ENCODE assay signal across 1 cellular context in the genomic region with DNA sequence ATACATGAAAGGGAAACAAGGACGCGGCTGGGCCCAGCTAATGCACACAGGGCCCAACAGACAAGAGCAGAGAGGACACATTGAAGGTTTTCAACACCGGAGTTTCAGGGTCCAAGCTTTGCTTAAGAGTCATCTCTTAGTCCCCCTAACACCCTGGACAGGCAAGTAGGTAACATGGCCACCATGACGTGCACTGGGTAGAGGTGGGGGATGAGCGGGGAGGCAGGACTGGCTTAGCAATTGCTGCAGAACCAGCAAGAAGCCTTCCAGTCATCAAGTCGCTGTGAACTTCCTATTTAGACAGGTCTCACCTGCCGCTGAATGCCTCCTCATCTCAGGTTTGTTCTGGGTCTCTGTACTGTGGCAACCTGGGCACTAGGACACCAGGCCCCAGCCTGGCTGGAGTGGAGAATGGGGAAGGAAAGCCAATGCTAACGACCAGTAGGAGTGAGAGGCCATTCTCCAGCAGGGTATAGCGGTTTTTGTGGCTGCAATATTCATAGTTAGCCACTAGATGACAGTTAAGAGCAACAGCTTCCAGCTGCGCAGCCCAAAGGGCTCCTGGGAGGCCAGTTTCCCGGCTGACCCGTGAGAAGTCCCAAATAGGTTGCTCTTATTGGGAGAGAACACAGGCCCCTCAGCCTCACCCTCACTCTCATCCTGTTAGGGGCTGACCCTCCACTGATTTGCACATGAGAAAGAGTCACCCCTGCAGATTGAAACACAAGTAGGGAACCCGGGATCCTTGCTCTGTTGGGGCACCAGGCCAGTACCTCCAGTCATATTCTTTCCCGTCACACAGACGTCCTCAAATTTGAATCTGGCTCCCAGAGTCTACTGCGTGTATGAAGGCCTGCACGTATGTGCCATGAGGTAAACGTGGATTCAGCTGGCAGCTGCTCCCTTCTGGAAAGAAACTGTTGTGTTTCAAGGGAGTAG.
TF ChIP-seq lines count a peak whose summit lies in the region.

No MANE protein-coding gene starts in this region.

TF ChIP-seq in HepG2, 621 proteins besides CTCF, POLR2A, EP300 and RAD21 (continued from another document and continues in another):
- TF ChIP-seq, protein P1, sequence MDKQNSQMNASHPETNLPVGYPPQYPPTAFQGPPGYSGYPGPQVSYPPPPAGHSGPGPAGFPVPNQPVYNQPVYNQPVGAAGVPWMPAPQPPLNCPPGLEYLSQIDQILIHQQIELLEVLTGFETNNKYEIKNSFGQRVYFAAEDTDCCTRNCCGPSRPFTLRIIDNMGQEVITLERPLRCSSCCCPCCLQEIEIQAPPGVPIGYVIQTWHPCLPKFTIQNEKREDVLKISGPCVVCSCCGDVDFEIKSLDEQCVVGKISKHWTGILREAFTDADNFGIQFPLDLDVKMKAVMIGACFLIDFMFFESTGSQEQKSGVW (CRISPR knock-in tag; IDR thresholded peaks at IDR 0.05; ENCODE audit: borderline replicate concordance): no peak
- TF ChIP-seq ZKSCAN1 (IDR thresholded peaks at IDR 0.05; ENCODE audit: low read length) (no peak), ZBTB38 (CRISPR knock-in tag; IDR thresholded peaks at IDR 0.05) (peak; percentile 36; the same call in 1 of the 2 replicates), ZNF557 (CRISPR knock-in tag; IDR thresholded peaks at IDR 0.05) (no peak), ZNF749 (CRISPR knock-in tag; IDR thresholded peaks at IDR 0.05; ENCODE audit: borderline replicate concordance) (peak; percentile 79; the same call in 1 of the 2 replicates), ZNF777 (CRISPR knock-in tag; IDR thresholded peaks at IDR 0.05) (no peak), HOXA3 (CRISPR knock-in tag; IDR thresholded peaks at IDR 0.05) (peak; percentile 49; the same call in 1 of the 2 replicates), ZNF510 (CRISPR knock-in tag; IDR thresholded peaks at IDR 0.05; ENCODE audit: low read depth) (no peak), BRCA1 (CRISPR knock-in tag; IDR thresholded peaks at IDR 0.05) (no peak; the same call in 1 of the 2 replicates), ZNF720 (CRISPR knock-in tag; IDR thresholded peaks at IDR 0.05) (no peak), NFE2L1 (CRISPR knock-in tag; IDR thresholded peaks at IDR 0.05; ENCODE audit: borderline replicate concordance) (no peak), POGZ (CRISPR knock-in tag; IDR thresholded peaks at IDR 0.05) (peak; percentile 54; the same call in 1 of the 2 replicates), ZNF564 (CRISPR knock-in tag; IDR thresholded peaks at IDR 0.05) (no peak), KLF15 (CRISPR knock-in tag; IDR thresholded peaks at IDR 0.05; ENCODE audit: borderline replicate concordance) (no peak), ZNF234 (CRISPR knock-in tag; conservative IDR thresholded peaks at IDR 0.05) (no peak), HNRNPLL (IDR thresholded peaks at IDR 0.05; ENCODE audit: low read depth, low read length, poor library complexity, severe bottlenecking) (no peak), TBX2 (CRISPR knock-in tag; IDR thresholded peaks at IDR 0.05; ENCODE audit: borderline replicate concordance) (no peak), HHEX (CRISPR knock-in tag; IDR thresholded peaks at IDR 0.05) (no peak), RCOR2 (CRISPR knock-in tag; IDR thresholded peaks at IDR 0.05) (peak; percentile 57; the same call in 1 of the 2 replicates), RORA (CRISPR knock-in tag; IDR thresholded peaks at IDR 0.05) (no peak), ZNF460 (CRISPR knock-in tag; IDR thresholded peaks at IDR 0.05; ENCODE audit: borderline replicate concordance) (no peak), FOXK1 (CRISPR knock-in tag; IDR thresholded peaks at IDR 0.05; ENCODE audit: borderline replicate concordance, low read depth) (0 out of 2 replicates have a peak, but pooled peaks have one; percentile 56)
- TF ChIP-seq, protein P2, sequence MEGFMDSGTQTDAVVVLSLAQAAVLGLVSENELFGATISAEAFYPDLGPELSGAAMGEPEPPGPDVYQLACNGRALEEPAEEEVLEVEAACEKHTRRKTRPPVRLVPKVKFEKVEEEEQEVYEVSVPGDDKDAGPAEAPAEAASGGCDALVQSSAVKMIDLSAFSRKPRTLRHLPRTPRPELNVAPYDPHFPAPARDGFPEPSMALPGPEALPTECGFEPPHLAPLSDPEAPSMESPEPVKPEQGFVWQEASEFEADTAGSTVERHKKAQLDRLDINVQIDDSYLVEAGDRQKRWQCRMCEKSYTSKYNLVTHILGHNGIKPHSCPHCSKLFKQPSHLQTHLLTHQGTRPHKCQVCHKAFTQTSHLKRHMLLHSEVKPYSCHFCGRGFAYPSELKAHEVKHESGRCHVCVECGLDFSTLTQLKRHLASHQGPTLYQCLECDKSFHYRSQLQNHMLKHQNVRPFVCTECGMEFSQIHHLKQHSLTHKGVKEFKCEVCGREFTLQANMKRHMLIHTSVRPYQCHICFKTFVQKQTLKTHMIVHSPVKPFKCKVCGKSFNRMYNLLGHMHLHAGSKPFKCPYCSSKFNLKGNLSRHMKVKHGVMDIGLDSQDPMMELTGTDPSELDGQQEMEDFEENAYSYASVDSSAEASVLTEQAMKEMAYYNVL (CRISPR knock-in tag; IDR thresholded peaks at IDR 0.05; ENCODE audit: borderline replicate concordance): no peak
- TF ChIP-seq, protein P3, sequence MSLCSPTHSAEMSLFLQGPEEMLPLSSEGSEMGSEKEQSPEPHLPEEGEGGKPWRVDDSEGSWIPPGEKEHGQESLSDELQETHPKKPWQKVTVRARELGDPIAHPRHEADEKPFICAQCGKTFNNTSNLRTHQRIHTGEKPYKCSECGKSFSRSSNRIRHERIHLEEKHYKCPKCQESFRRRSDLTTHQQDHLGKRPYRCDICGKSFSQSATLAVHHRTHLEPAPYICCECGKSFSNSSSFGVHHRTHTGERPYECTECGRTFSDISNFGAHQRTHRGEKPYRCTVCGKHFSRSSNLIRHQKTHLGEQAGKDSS (CRISPR knock-in tag; IDR thresholded peaks at IDR 0.05; ENCODE audit: borderline replicate concordance, low read depth): no peak
- TF ChIP-seq, protein P4, sequence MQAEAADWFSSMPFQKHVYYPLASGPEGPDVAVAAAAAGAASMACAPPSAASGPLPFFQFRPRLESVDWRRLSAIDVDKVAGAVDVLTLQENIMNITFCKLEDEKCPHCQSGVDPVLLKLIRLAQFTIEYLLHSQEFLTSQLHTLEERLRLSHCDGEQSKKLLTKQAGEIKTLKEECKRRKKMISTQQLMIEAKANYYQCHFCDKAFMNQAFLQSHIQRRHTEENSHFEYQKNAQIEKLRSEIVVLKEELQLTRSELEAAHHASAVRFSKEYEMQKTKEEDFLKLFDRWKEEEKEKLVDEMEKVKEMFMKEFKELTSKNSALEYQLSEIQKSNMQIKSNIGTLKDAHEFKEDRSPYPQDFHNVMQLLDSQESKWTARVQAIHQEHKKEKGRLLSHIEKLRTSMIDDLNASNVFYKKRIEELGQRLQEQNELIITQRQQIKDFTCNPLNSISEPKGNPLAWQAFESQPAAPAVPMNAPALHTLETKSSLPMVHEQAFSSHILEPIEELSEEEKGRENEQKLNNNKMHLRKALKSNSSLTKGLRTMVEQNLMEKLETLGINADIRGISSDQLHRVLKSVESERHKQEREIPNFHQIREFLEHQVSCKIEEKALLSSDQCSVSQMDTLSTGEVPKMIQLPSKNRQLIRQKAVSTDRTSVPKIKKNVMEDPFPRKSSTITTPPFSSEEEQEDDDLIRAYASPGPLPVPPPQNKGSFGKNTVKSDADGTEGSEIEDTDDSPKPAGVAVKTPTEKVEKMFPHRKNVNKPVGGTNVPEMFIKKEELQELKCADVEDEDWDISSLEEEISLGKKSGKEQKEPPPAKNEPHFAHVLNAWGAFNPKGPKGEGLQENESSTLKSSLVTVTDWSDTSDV (CRISPR knock-in tag; IDR thresholded peaks at IDR 0.05): no peak
- TF ChIP-seq, protein P5, sequence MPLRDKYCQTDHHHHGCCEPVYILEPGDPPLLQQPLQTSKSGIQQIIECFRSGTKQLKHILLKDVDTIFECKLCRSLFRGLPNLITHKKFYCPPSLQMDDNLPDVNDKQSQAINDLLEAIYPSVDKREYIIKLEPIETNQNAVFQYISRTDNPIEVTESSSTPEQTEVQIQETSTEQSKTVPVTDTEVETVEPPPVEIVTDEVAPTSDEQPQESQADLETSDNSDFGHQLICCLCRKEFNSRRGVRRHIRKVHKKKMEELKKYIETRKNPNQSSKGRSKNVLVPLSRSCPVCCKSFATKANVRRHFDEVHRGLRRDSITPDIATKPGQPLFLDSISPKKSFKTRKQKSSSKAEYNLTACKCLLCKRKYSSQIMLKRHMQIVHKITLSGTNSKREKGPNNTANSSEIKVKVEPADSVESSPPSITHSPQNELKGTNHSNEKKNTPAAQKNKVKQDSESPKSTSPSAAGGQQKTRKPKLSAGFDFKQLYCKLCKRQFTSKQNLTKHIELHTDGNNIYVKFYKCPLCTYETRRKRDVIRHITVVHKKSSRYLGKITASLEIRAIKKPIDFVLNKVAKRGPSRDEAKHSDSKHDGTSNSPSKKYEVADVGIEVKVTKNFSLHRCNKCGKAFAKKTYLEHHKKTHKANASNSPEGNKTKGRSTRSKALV (CRISPR knock-in tag; IDR thresholded peaks at IDR 0.05): 0 out of 2 replicates have a peak, but pooled peaks have one; percentile 33
- TF ChIP-seq, protein P6, sequence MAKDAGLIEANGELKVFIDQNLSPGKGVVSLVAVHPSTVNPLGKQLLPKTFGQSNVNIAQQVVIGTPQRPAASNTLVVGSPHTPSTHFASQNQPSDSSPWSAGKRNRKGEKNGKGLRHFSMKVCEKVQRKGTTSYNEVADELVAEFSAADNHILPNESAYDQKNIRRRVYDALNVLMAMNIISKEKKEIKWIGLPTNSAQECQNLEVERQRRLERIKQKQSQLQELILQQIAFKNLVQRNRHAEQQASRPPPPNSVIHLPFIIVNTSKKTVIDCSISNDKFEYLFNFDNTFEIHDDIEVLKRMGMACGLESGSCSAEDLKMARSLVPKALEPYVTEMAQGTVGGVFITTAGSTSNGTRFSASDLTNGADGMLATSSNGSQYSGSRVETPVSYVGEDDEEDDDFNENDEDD (CRISPR knock-in tag; IDR thresholded peaks at IDR 0.05; ENCODE audit: borderline replicate concordance): peak; percentile 36; the same call in 1 of the 2 replicates
- TF ChIP-seq, protein P7, sequence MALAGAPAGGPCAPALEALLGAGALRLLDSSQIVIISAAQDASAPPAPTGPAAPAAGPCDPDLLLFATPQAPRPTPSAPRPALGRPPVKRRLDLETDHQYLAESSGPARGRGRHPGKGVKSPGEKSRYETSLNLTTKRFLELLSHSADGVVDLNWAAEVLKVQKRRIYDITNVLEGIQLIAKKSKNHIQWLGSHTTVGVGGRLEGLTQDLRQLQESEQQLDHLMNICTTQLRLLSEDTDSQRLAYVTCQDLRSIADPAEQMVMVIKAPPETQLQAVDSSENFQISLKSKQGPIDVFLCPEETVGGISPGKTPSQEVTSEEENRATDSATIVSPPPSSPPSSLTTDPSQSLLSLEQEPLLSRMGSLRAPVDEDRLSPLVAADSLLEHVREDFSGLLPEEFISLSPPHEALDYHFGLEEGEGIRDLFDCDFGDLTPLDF (CRISPR knock-in tag; IDR thresholded peaks at IDR 0.05): no peak
- TF ChIP-seq, protein P8, sequence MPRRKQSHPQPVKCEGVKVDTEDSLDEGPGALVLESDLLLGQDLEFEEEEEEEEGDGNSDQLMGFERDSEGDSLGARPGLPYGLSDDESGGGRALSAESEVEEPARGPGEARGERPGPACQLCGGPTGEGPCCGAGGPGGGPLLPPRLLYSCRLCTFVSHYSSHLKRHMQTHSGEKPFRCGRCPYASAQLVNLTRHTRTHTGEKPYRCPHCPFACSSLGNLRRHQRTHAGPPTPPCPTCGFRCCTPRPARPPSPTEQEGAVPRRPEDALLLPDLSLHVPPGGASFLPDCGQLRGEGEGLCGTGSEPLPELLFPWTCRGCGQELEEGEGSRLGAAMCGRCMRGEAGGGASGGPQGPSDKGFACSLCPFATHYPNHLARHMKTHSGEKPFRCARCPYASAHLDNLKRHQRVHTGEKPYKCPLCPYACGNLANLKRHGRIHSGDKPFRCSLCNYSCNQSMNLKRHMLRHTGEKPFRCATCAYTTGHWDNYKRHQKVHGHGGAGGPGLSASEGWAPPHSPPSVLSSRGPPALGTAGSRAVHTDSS (CRISPR knock-in tag; conservative IDR thresholded peaks at IDR 0.05): no peak
- TF ChIP-seq, protein P9, sequence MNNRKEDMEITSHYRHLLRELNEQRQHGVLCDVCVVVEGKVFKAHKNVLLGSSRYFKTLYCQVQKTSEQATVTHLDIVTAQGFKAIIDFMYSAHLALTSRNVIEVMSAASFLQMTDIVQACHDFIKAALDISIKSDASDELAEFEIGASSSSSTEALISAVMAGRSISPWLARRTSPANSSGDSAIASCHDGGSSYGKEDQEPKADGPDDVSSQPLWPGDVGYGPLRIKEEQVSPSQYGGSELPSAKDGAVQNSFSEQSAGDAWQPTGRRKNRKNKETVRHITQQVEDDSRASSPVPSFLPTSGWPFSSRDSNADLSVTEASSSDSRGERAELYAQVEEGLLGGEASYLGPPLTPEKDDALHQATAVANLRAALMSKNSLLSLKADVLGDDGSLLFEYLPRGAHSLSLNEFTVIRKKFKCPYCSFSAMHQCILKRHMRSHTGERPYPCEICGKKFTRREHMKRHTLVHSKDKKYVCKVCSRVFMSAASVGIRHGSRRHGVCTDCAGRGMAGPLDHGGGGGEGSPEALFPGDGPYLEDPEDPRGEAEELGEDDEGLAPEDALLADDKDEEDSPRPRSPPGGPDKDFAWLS (CRISPR knock-in tag; IDR thresholded peaks at IDR 0.05; ENCODE audit: borderline replicate concordance): no peak
- TF ChIP-seq, protein P10, sequence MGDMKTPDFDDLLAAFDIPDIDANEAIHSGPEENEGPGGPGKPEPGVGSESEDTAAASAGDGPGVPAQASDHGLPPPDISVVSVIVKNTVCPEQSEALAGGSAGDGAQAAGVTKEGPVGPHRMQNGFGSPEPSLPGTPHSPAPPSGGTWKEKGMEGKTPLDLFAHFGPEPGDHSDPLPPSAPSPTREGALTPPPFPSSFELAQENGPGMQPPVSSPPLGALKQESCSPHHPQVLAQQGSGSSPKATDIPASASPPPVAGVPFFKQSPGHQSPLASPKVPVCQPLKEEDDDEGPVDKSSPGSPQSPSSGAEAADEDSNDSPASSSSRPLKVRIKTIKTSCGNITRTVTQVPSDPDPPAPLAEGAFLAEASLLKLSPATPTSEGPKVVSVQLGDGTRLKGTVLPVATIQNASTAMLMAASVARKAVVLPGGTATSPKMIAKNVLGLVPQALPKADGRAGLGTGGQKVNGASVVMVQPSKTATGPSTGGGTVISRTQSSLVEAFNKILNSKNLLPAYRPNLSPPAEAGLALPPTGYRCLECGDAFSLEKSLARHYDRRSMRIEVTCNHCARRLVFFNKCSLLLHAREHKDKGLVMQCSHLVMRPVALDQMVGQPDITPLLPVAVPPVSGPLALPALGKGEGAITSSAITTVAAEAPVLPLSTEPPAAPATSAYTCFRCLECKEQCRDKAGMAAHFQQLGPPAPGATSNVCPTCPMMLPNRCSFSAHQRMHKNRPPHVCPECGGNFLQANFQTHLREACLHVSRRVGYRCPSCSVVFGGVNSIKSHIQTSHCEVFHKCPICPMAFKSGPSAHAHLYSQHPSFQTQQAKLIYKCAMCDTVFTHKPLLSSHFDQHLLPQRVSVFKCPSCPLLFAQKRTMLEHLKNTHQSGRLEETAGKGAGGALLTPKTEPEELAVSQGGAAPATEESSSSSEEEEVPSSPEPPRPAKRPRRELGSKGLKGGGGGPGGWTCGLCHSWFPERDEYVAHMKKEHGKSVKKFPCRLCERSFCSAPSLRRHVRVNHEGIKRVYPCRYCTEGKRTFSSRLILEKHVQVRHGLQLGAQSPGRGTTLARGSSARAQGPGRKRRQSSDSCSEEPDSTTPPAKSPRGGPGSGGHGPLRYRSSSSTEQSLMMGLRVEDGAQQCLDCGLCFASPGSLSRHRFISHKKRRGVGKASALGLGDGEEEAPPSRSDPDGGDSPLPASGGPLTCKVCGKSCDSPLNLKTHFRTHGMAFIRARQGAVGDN (CRISPR knock-in tag; IDR thresholded peaks at IDR 0.05): no peak
- TF ChIP-seq, protein P11, sequence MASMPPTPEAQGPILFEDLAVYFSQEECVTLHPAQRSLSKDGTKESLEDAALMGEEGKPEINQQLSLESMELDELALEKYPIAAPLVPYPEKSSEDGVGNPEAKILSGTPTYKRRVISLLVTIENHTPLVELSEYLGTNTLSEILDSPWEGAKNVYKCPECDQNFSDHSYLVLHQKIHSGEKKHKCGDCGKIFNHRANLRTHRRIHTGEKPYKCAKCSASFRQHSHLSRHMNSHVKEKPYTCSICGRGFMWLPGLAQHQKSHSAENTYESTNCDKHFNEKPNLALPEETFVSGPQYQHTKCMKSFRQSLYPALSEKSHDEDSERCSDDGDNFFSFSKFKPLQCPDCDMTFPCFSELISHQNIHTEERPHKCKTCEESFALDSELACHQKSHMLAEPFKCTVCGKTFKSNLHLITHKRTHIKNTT (CRISPR knock-in tag; IDR thresholded peaks at IDR 0.05): no peak
